8 cellular contexts compared by ENCODE assay signal in genomic region chr10:70106958-70107791, GRCh38. TPM values are rescaled to one million over a fixed set of nuclear protein-coding genes. Genes with fewer than 3 reads are reported as not detected.
DNase-seq lines count a peak whose midpoint lies in the region; ATAC-seq and TF ChIP-seq lines count a peak whose summit lies in the region.

No MANE protein-coding gene starts in this region.

- no peak overlapping the region for H3K27ac ChIP-seq in right lobe of liver
- no peak overlapping the region for H3K27ac ChIP-seq in gastrocnemius medialis

- H3K9me3 ChIP-seq in T-helper 17 cell (ENCODE audit: control insufficient read depth, low read length, poor library complexity, severe bottlenecking) (no peaks in the 10 kb centered on the region), right lobe of liver (no peaks in the 10 kb centered on the region), gastrocnemius medialis (no peaks in the 10 kb centered on the region)

- H3K27me3 ChIP-seq in H7 (ENCODE audit: control insufficient read depth, insufficient read depth, low read length) (no peaks in the 10 kb centered on the region), right lobe of liver (no peaks in the 10 kb centered on the region), gastrocnemius medialis (no peaks in the 10 kb centered on the region)

- DNase-seq in Daoy (ENCODE audit: low read depth) (peak; percentile 39), H7 (peak; percentile 87), T-helper 17 cell (no peak), right lobe of liver (no peak), gastrocnemius medialis (no peak), NCI-H2196 (lab: John Stamatoyannopoulos, UW; ENCODE audit: unreplicated experiment) (no peak), HT-29 (ENCODE audit: low spot score) (no peak)
- no peak for DNase-seq in NK-92 treated with Interleukin-12 subunit alpha and Interleukin-12 subunit beta, amount 100 ng/mL, for 24 hours (lab: John Stamatoyannopoulos, UW)

- no peaks in the 10 kb centered on the region for H3K27me3 Mint-ChIP-seq in T-helper 17 cell

- no peaks in the 10 kb centered on the region for H3K36me3 Mint-ChIP-seq in T-helper 17 cell (ENCODE audit: low read depth)

- TF ChIP-seq POLR2A in right lobe of liver (IDR thresholded peaks at IDR 0.05) (no peak), gastrocnemius medialis (IDR thresholded peaks at IDR 0.05) (no peak)

- H3K4me3 Mint-ChIP-seq in T-helper 17 cell: no peak overlapping the region

- WGBS in right lobe of liver (ENCODE audit: insufficient coverage, low coverage, low lambda C conversion rate, missing lambda C conversion rate): 100% methylated on average over 1 of the region's 22 CpGs

- in situ Hi-C loops in gastrocnemius medialis (cut with MboI; ENCODE audit: low sequenced_read_pairs in 4 of 4): no loop called here

- ATAC-seq in T-helper 17 cell: peak; percentile 46
- ATAC-seq in right lobe of liver: peak in 2 of 4 donors; percentile 46 to 59
- no peak for ATAC-seq in gastrocnemius medialis

- TF ChIP-seq CTCF in right lobe of liver (IDR thresholded peaks at IDR 0.05): peak; percentile 16 to 53 (median 40)
- TF ChIP-seq CTCF in gastrocnemius medialis (IDR thresholded peaks at IDR 0.05 in 4 of 5, conservative IDR thresholded peaks at IDR 0.05 in 1 of 5): peak in 2 of 5 experiments; percentile 14 to 37

- intact Hi-C loops in right lobe of liver (cut with DNase I): no loop called here
- intact Hi-C loops in gastrocnemius medialis (cut with DNase I; ENCODE audit: low total_unique reads): no loop called here

- peaks cover 0 to 22% (median 5%) of the 10 kb centered on the region in 4 donors for H3K4me1 ChIP-seq in right lobe of liver
- no peaks in the 10 kb centered on the region for H3K4me1 ChIP-seq in gastrocnemius medialis

- H3K4me3 ChIP-seq in H7 (ENCODE audit: insufficient read depth, low read depth, low read length): no peak overlapping the region
- peak overlapping the region in 1 of 3 donors; percentile 19 for H3K4me3 ChIP-seq in right lobe of liver
- no peak overlapping the region for H3K4me3 ChIP-seq in gastrocnemius medialis

- H3K36me3 ChIP-seq in H7 (replicated peaks; ENCODE audit: control insufficient read depth, insufficient read depth, low read length): no peaks in the 10 kb centered on the region
- peaks cover 0 to 9% (median 2%) of the 10 kb centered on the region in 4 donors for H3K36me3 ChIP-seq in right lobe of liver
- H3K36me3 ChIP-seq in gastrocnemius medialis: peaks cover 0 to 28% of the 10 kb centered on the region in 2 donors

- peaks cover 6% of the 10 kb centered on the region for H3K4me1 Mint-ChIP-seq in T-helper 17 cell

- H3K27ac Mint-ChIP-seq in T-helper 17 cell: peak overlapping the region; percentile 66

RNA-seq across cellular contexts. Expression of gene AIFM2, which starts 25.4 kb away (rescaled TPM):
- 6.5 and 7.0 TPM in 2 replicates for total RNA-seq in Daoy (2014; rRNA removed; shearing (Covaris generic))
- 4.0 and 5.1 TPM in 2 replicates for total RNA-seq in H7 (2014; rRNA removed; shearing (Covaris generic))
- total RNA-seq in T-helper 17 cell (1 to 10 TPM; 2.1 to 3.0 TPM), right lobe of liver (10 to 100 TPM; 11.4 to 23.3 (median 18.2) TPM), gastrocnemius medialis (10 to 100 TPM in 2 of 4 donors, 1 to 10 TPM in 2; 6.8 to 11.0 (median 9.8) TPM)
- total RNA-seq in HT-29 (2014; rRNA removed; shearing (Covaris generic)): 19.2 and 21.6 TPM in 2 replicates

RNA-seq across cellular contexts. Expression of gene TYSND1, which starts 39.3 kb away (rescaled TPM):
- 9.9 and 11.8 TPM in 2 replicates for total RNA-seq in Daoy (2014; rRNA removed; shearing (Covaris generic))
- total RNA-seq in H7 (2014; rRNA removed; shearing (Covaris generic)): 25.3 and 32.6 TPM in 2 replicates
- total RNA-seq in T-helper 17 cell (10 to 100 TPM; 14.2 to 14.9 TPM), right lobe of liver (10 to 100 TPM in 2 of 6 experiments, 1 to 10 TPM in 4; 5.3 to 11.1 (median 8.2) TPM), gastrocnemius medialis (10 to 100 TPM in 1 of 4 donors, 1 to 10 TPM in 3; 2.7 to 10.3 (median 4.7) TPM)
- 28.2 and 32.2 TPM in 2 replicates for total RNA-seq in HT-29 (2014; rRNA removed; shearing (Covaris generic))

RNA-seq across cellular contexts. Expression of gene MACROH2A2, which starts 54.5 kb away (rescaled TPM):
- total RNA-seq in Daoy (2014; rRNA removed; shearing (Covaris generic)): 33.7 and 39.0 TPM in 2 replicates
- 40.1 and 47.4 TPM in 2 replicates for total RNA-seq in H7 (2014; rRNA removed; shearing (Covaris generic))
- total RNA-seq in T-helper 17 cell: 1 to 10 TPM; 2.7 to 4.9 TPM
- total RNA-seq in right lobe of liver: 10 to 100 TPM in 2 of 6 experiments, 1 to 10 TPM in 4; 2.0 to 12.1 (median 5.0) TPM
- total RNA-seq in gastrocnemius medialis: 1 to 10 TPM in 3 of 4 donors, under 1 TPM in 1; 0.53 to 5.2 (median 4.3) TPM
- not detected in 2 replicates for total RNA-seq in HT-29 (2014; rRNA removed; shearing (Covaris generic))

Comparison
In these comparisons a context has a peak if more than half of its experiments do, and no peak if none do; other contexts are left out.
1. DNase-seq: peak in Daoy (single experiment) and H7 (single experiment); none in T-helper 17 cell (0 of 3), right lobe of liver (0 of 3), gastrocnemius medialis (0 of 2), NCI-H2196 (single experiment), NK-92 treated with Interleukin-12 subunit alpha and Interleukin-12 subunit beta, amount 100 ng/mL, for 24 hours (single experiment) and HT-29 (single experiment).